30 cellular contexts compared by ENCODE assay signal in the genomic region with DNA sequence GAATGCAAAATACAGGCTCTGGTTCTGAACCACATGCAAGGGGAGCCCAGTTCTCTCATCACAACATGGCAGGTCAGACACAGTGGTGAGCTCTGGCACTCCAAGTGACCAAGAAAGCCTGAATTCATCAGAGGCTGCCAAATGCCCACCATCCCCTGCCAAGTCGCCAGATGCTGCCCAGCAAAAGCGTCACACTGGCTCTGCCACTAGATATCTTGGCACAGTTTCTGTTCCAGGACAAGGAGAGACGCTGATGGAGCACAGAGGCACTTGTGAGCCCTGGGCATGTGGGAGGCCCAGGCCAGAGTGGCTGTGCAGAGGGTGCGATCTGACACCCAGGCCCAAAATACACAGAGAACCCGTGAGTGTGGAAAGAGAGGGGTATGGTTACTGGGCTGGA. TPM values are rescaled to one million over a fixed set of nuclear protein-coding genes. Genes with fewer than 3 reads are reported as not detected.
DNase-seq lines count a peak whose midpoint lies in the region; ATAC-seq and TF ChIP-seq lines count a peak whose summit lies in the region.
"Had no signal": no experiment of that assay in that cellular context is flagged by ENCODE, and none has a peak within 500 bp of the region (broad histone marks: within the 10 kb centered on the region; RNA-seq: fewer than 3 reads in every experiment).

No MANE protein-coding gene starts in this region.

- H3K27ac ChIP-seq in substantia nigra (ENCODE audit: low read depth, low read length, poor library complexity, severe bottlenecking): no peak overlapping the region
- H3K27ac ChIP-seq: coronary artery, hepatocyte, KMS-11, PC-9, upper lobe of right lung, VCaP had no signal

- H3K9me3 Mint-ChIP-seq in brain: no peaks in the 10 kb centered on the region
- H3K9me3 Mint-ChIP-seq in activated T-cell treated with anti-CD3 and anti-CD28 coated beads, Interleukin-2, amount 50 U/mL, for 72 hours: no peaks in the 10 kb centered on the region
- H3K9me3 Mint-ChIP-seq in effector memory CD8-positive, alpha-beta T cell: no peaks in the 10 kb centered on the region
- H3K9me3 Mint-ChIP-seq: activated T-cell treated with anti-CD3 and anti-CD28 coated beads, Interleukin-2, amount 50 U/mL, for 24 hours; CD14-positive monocyte; endodermal cell; T-helper 2 cell treated with Interferon-gamma antibody and Interleukin-4, amounts not matched to agents 5 μg/mL and 100 μg/mL, for 36 hours had no signal

- ATAC-seq in activated T-cell treated with anti-CD3 and anti-CD28 coated beads, Interleukin-2, amount 50 U/mL, for 72 hours (replicated peaks in 1 of 2): no peak
- ATAC-seq in effector memory CD8-positive, alpha-beta T cell (replicated peaks): no peak
- ATAC-seq: esophagus mucosa, left lobe of liver, upper lobe of right lung had no signal

- no peak for TF ChIP-seq CTCF in brain (conservative IDR thresholded peaks at IDR 0.05)

- peaks cover 16% of the 10 kb centered on the region for H3K4me1 Mint-ChIP-seq in brain
- no peaks in the 10 kb centered on the region for H3K4me1 Mint-ChIP-seq in activated T-cell treated with anti-CD3 and anti-CD28 coated beads, Interleukin-2, amount 50 U/mL, for 72 hours (ENCODE audit: low read depth)
- peaks cover 0 to 3% of the 10 kb centered on the region in 2 donors for H3K4me1 Mint-ChIP-seq in effector memory CD8-positive, alpha-beta T cell (ENCODE audit: low read depth in 2 of 2)
- H3K4me1 Mint-ChIP-seq: CD14-positive monocyte, naive B cell had no signal

- H3K27ac Mint-ChIP-seq in brain: peak overlapping the region in 4 of 5 experiments; percentile 69 to 93 (median 82)
- no peak overlapping the region for H3K27ac Mint-ChIP-seq in activated T-cell treated with anti-CD3 and anti-CD28 coated beads, Interleukin-2, amount 50 U/mL, for 72 hours
- H3K27ac Mint-ChIP-seq in effector memory CD8-positive, alpha-beta T cell: no peak overlapping the region
- H3K27ac Mint-ChIP-seq: activated T-cell treated with anti-CD3 and anti-CD28 coated beads, Interleukin-2, amount 50 U/mL, for 24 hours; CD14-positive monocyte; endodermal cell; naive B cell; T-helper 2 cell treated with Interferon-gamma antibody and Interleukin-4, amounts not matched to agents 5 μg/mL and 100 μg/mL, for 36 hours had no signal

- peaks cover 48% of the 10 kb centered on the region for H3K36me3 Mint-ChIP-seq in brain
- no peaks in the 10 kb centered on the region for H3K36me3 Mint-ChIP-seq in activated T-cell treated with anti-CD3 and anti-CD28 coated beads, Interleukin-2, amount 50 U/mL, for 72 hours (ENCODE audit: insufficient read depth in 2 of 2)
- peaks cover 3% of the 10 kb centered on the region for H3K36me3 Mint-ChIP-seq in effector memory CD8-positive, alpha-beta T cell (ENCODE audit: insufficient read depth)
- H3K36me3 Mint-ChIP-seq: CD14-positive monocyte, naive B cell had no signal

- DNase-seq in NCI-H2196 (lab: John Stamatoyannopoulos, UW; ENCODE audit: unreplicated experiment): peak; percentile 14
- peak in 38 of 51 donors; percentile 2 to 76 (median 24) for DNase-seq in hypothalamus (lab: John Stamatoyannopoulos, UW)
- peak in 40 of 49 donors; percentile 1 to 61 (median 20) for DNase-seq in substantia nigra (lab: John Stamatoyannopoulos, UW)
- no peak for DNase-seq in activated T-cell treated with anti-CD3 and anti-CD28 coated beads, Interleukin-2, amount 50 U/mL, for 72 hours
- no peak for DNase-seq in effector memory CD8-positive, alpha-beta T cell
- no peak for DNase-seq in cortex of kidney (lab: John Stamatoyannopoulos, UW)
- DNase-seq: activated CD4-positive, alpha-beta T cell treated with anti-CD3 and anti-CD28 coated beads for 4 hours; activated T-cell treated with anti-CD3 and anti-CD28 coated beads, Interleukin-2, amount 50 U/mL, for 24 hours; endodermal cell; foreskin fibroblast; GOT3; MM.1S; naive B cell; NCI-H1436 treated with DMSO at 0.1 percent for 48 hours; NCI-H510A; PC-9; retina; SHP77; upper lobe of right lung had no signal

- H3K27me3 Mint-ChIP-seq in brain: no peaks in the 10 kb centered on the region
- H3K27me3 Mint-ChIP-seq in activated T-cell treated with anti-CD3 and anti-CD28 coated beads, Interleukin-2, amount 50 U/mL, for 72 hours (ENCODE audit: low read depth): peaks cover 22% of the 10 kb centered on the region
- peaks cover 59 to 77% of the 10 kb centered on the region in 2 donors for H3K27me3 Mint-ChIP-seq in effector memory CD8-positive, alpha-beta T cell

- H3K4me3 Mint-ChIP-seq in brain: peak overlapping the region in 1 of 5 experiments; percentile 24
- H3K4me3 Mint-ChIP-seq in activated T-cell treated with anti-CD3 and anti-CD28 coated beads, Interleukin-2, amount 50 U/mL, for 72 hours: no peak overlapping the region
- no peak overlapping the region for H3K4me3 Mint-ChIP-seq in effector memory CD8-positive, alpha-beta T cell
- H3K4me3 Mint-ChIP-seq: activated T-cell treated with anti-CD3 and anti-CD28 coated beads, Interleukin-2, amount 50 U/mL, for 24 hours; CD14-positive monocyte; endodermal cell; naive B cell; T-helper 2 cell treated with Interferon-gamma antibody and Interleukin-4, amounts not matched to agents 5 μg/mL and 100 μg/mL, for 36 hours had no signal

RNA-seq across cellular contexts. Expression of a gene that starts 57.8 kb away (rescaled TPM):
- 87.6 TPM for polyA plus RNA-seq in brain (ENCODE audit: insufficient read depth, low read depth, low replicate concordance)
- not detected for total RNA-seq in activated T-cell treated with anti-CD3 and anti-CD28 coated beads, Interleukin-2, amount 50 U/mL, for 72 hours
- total RNA-seq: activated CD8-positive, alpha-beta memory T cell treated with anti-CD3 and anti-CD28 coated beads for 36 hours; esophagus mucosa; left lobe of liver; mesenteric fat pad; PC-9; upper lobe of right lung had no signal
- polyA plus RNA-seq: CD14-positive monocyte had no signal

Comparison
In these comparisons a context has a peak if more than half of its experiments do, and no peak if none do; other contexts are left out.
1. DNase-seq: peak in NCI-H2196 (single experiment), hypothalamus (38 of 51) and substantia nigra (40 of 49); none in activated T-cell treated with anti-CD3 and anti-CD28 coated beads, Interleukin-2, amount 50 U/mL, for 72 hours (0 of 2), effector memory CD8-positive, alpha-beta T cell (0 of 3) and cortex of kidney (single experiment).
2. H3K27ac Mint-ChIP-seq: peak in brain (4 of 5); none in activated T-cell treated with anti-CD3 and anti-CD28 coated beads, Interleukin-2, amount 50 U/mL, for 72 hours (single experiment) and effector memory CD8-positive, alpha-beta T cell (0 of 2).